In the genomic region with DNA sequence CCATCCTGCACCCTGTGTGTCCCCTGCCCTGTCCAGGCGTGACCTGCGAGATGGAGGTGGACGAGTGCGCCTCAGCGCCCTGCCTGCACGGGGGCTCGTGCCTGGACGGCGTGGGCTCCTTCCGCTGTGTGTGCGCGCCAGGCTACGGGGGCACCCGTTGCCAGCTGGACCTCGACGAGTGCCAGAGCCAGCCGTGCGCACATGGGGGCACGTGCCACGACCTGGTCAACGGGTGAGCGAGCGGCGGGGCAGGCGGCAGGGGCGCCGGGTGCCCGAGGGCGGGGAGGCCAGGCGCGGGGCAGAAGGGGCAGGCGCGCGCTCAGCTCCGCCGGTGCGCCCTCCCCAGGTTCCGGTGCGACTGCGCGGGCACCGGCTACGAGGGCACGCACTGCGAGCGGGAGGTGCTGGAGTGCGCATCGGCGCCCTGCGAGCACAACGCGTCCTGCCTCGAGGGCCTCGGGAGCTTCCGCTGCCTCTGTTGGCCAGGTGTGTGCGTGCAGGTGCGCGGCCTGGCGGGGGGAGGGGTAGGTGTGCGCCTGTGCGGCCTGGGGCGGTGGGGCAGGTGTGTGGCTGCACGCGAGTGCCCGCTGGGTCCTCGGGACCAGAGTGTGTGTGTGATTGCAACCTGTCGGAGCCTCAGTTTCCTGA, we compare ENCODE assay signal across 2 cellular contexts.
TF ChIP-seq lines count a peak whose summit lies in the region.

No MANE protein-coding gene starts in this region.

TF ChIP-seq in GM23338, 12 proteins besides CTCF, POLR2A, EP300 and RAD21:
- TF ChIP-seq, protein P1, sequence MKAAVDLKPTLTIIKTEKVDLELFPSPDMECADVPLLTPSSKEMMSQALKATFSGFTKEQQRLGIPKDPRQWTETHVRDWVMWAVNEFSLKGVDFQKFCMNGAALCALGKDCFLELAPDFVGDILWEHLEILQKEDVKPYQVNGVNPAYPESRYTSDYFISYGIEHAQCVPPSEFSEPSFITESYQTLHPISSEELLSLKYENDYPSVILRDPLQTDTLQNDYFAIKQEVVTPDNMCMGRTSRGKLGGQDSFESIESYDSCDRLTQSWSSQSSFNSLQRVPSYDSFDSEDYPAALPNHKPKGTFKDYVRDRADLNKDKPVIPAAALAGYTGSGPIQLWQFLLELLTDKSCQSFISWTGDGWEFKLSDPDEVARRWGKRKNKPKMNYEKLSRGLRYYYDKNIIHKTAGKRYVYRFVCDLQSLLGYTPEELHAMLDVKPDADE (IDR thresholded peaks at IDR 0.05), result no peak
- TF ChIP-seq STAT1 (IDR thresholded peaks at IDR 0.05; ENCODE audit: unreplicated experiment), result no peak
- TF ChIP-seq, protein P2, sequence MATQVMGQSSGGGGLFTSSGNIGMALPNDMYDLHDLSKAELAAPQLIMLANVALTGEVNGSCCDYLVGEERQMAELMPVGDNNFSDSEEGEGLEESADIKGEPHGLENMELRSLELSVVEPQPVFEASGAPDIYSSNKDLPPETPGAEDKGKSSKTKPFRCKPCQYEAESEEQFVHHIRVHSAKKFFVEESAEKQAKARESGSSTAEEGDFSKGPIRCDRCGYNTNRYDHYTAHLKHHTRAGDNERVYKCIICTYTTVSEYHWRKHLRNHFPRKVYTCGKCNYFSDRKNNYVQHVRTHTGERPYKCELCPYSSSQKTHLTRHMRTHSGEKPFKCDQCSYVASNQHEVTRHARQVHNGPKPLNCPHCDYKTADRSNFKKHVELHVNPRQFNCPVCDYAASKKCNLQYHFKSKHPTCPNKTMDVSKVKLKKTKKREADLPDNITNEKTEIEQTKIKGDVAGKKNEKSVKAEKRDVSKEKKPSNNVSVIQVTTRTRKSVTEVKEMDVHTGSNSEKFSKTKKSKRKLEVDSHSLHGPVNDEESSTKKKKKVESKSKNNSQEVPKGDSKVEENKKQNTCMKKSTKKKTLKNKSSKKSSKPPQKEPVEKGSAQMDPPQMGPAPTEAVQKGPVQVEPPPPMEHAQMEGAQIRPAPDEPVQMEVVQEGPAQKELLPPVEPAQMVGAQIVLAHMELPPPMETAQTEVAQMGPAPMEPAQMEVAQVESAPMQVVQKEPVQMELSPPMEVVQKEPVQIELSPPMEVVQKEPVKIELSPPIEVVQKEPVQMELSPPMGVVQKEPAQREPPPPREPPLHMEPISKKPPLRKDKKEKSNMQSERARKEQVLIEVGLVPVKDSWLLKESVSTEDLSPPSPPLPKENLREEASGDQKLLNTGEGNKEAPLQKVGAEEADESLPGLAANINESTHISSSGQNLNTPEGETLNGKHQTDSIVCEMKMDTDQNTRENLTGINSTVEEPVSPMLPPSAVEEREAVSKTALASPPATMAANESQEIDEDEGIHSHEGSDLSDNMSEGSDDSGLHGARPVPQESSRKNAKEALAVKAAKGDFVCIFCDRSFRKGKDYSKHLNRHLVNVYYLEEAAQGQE (IDR thresholded peaks at IDR 0.05; ENCODE audit: unreplicated experiment), result no peak
- TF ChIP-seq JUNB (IDR thresholded peaks at IDR 0.05; ENCODE audit: unreplicated experiment), result no peak
- no peak for TF ChIP-seq NANOG (IDR thresholded peaks at IDR 0.05; ENCODE audit: borderline replicate concordance)
- TF ChIP-seq CREB1 (CRISPR knock-in tag; IDR thresholded peaks at IDR 0.05; ENCODE audit: low read depth), result no peak
- TF ChIP-seq EZH2phosphoT487 (IDR thresholded peaks at IDR 0.05; ENCODE audit: unreplicated experiment), result no peak
- no peak for TF ChIP-seq ZNF331 (CRISPR knock-in tag; IDR thresholded peaks at IDR 0.05; ENCODE audit: low read depth)
- no peak for TF ChIP-seq POLR2AphosphoS5 (IDR thresholded peaks at IDR 0.05; ENCODE audit: low read depth)

TF ChIP-seq in WTC11, 78 proteins besides CTCF, POLR2A, EP300 and RAD21:
- no peak for TF ChIP-seq ZNF423 (CRISPR knock-in tag; IDR thresholded peaks at IDR 0.05)
- TF ChIP-seq RELA (CRISPR knock-in tag; IDR thresholded peaks at IDR 0.05; ENCODE audit: borderline replicate concordance), result 0 out of 2 replicates have a peak, but pooled peaks have one; percentile 79
- no peak for TF ChIP-seq NR1H2 (CRISPR knock-in tag; IDR thresholded peaks at IDR 0.05)
